ENCODE assay signal across 23 cellular contexts in genomic region chr10:54614062-54614461, GRCh38.
A peak's percentile ranks its signal among the peaks of the same experiment; 100 is the strongest.
DNase-seq lines count a peak whose midpoint lies in the region; ATAC-seq and TF ChIP-seq lines count a peak whose summit lies in the region.
"Had no signal": no experiment of that assay in that cellular context is flagged by ENCODE, and none has a peak within 500 bp of the region (broad histone marks: within the 10 kb centered on the region; RNA-seq: fewer than 3 reads in every experiment).

No MANE protein-coding gene starts in this region.

- dilution Hi-C loops in mammary epithelial cell (cut with HindIII; ENCODE audit: low sequenced_read_pairs), result no loop called here

- H2AFZ ChIP-seq in mammary epithelial cell (ENCODE audit: low read depth, low read length), result no peak overlapping the region

- H3K9me3 ChIP-seq in mammary epithelial cell (replicated peaks; ENCODE audit: insufficient read depth, low read length) (no peaks in the 10 kb centered on the region), left lung (no peaks in the 10 kb centered on the region)
- H3K9me3 ChIP-seq: SJSA1 had no signal

- POLR2A ChIA-PET in MCF 10A (lab: Yijun Ruan, JAX) (interaction anchor here (0.7 kb wide), 1 partner anchor 17 kb away, joined by 4 read pairs; no protein-coding TSS in a partner anchor), WTC11 (lab: Charles Lee) (no interaction called here)

- in situ Hi-C loops in mammary epithelial cell (cut with MboI; ENCODE audit: low sequenced_read_pairs in 2 of 2), result no loop called here

- 23% methylated on average over 1 of the region's 1 CpG for WGBS in mammary epithelial cell (ENCODE audit: low coverage, missing lambda C conversion rate)

- no peaks in the 10 kb centered on the region for H3K9me3 Mint-ChIP-seq in MCF 10A (ENCODE audit: unreplicated experiment)
- no peaks in the 10 kb centered on the region for H3K9me3 Mint-ChIP-seq in WTC11

- H3K4me2 ChIP-seq in mammary epithelial cell (ENCODE audit: insufficient read depth, low read depth, low read length), result no peak overlapping the region

- H3K27ac Mint-ChIP-seq in MCF 10A (ENCODE audit: low read depth, unreplicated experiment) (no peak overlapping the region), WTC11 (no peak overlapping the region)
- H3K27ac Mint-ChIP-seq: B cell had no signal

- H3K4me3 ChIP-seq in mammary epithelial cell (replicated peaks in 1 of 3; ENCODE audit: insufficient read depth in 1 of 3, low read depth in 2 of 3, low read length in 3 of 3), result no peak overlapping the region
- H3K4me3 ChIP-seq in epithelial cell of esophagus (ENCODE audit: low read length), result no peak overlapping the region
- H3K4me3 ChIP-seq in left lung, result no peak overlapping the region
- H3K4me3 ChIP-seq: SJSA1 had no signal

- intact Hi-C loops in MCF 10A (cut with micrococcal nuclease) (no loop called here), mammary epithelial cell (cut with micrococcal nuclease) (no loop called here), left lung (cut with DNase I) (no loop called here)

- BruUV-seq in MCF 10A (replicated peaks; lab: Mats Ljungman, UMichigan), result no TSS peak
- no TSS peak for BruUV-seq in mammary epithelial cell (replicated peaks; lab: Mats Ljungman, UMichigan)

- DNase-seq in MCF 10A (ENCODE audit: unreplicated experiment) (peak; percentile 11), mammary epithelial cell (no peak), epithelial cell of esophagus (ENCODE audit: low read depth) (peak; percentile 22), left lung (no peak), WTC11 (ENCODE audit: low spot score) (no peak), GOT3 (lab: John Stamatoyannopoulos, UW) (no peak)
- DNase-seq: Calu3, DMS79 treated with DMSO at 0.1 percent for 48 hours, GF-D8, NCI-H1092 treated with DMSO at 0.1 percent for 48 hours, NCI-H1436, NCI-H187, NCI-H2081 treated with DMSO at 0.1 percent for 48 hours, NCI-H2171 treated with DMSO at 0.1 percent for 48 hours, NCI-H345, NCI-H510A treated with DMSO at 0.1 percent for 48 hours, NCI-H774, PC-3 had no signal

- H3K4me1 ChIP-seq in mammary epithelial cell (ENCODE audit: insufficient read depth, low read length) (peaks cover 6% of the 10 kb centered on the region), left lung (no peaks in the 10 kb centered on the region)
- H3K4me1 ChIP-seq: SJSA1 had no signal

- H3K27me3 ChIP-seq in mammary epithelial cell (ENCODE audit: insufficient read depth, low read length) (no peaks in the 10 kb centered on the region), left lung (no peaks in the 10 kb centered on the region)
- H3K27me3 ChIP-seq: SJSA1 had no signal

- no peak overlapping the region for H3K9ac ChIP-seq in mammary epithelial cell (ENCODE audit: insufficient read depth, low read length)

- H4K20me1 ChIP-seq in mammary epithelial cell (ENCODE audit: insufficient read depth, low read length), result no peaks in the 10 kb centered on the region

- CTCF ChIA-PET in MCF 10A (lab: Yijun Ruan, JAX) (interaction anchor here (0.5 to 1.1 kb wide), 2 partner anchors 53 to 1006 kb away, joined by 3 to 6 read pairs; no protein-coding TSS in a partner anchor), mammary epithelial cell (lab: Charles Lee; ENCODE audit: low non-redundant PET) (no interaction called here), WTC11 (lab: Charles Lee) (no interaction called here)

- no peaks in the 10 kb centered on the region for H3K36me3 ChIP-seq in mammary epithelial cell (ENCODE audit: insufficient read depth, low read length)
- H3K36me3 ChIP-seq in left lung, result no peaks in the 10 kb centered on the region
- H3K36me3 ChIP-seq: SJSA1 had no signal

- peaks cover 8% of the 10 kb centered on the region for H3K4me1 Mint-ChIP-seq in MCF 10A (ENCODE audit: insufficient read depth, unreplicated experiment)
- H3K4me1 Mint-ChIP-seq in WTC11, result peaks cover 6% of the 10 kb centered on the region; the same call in 1 of the 2 replicates
- H3K4me1 Mint-ChIP-seq: B cell had no signal

- no peaks in the 10 kb centered on the region for H3K36me3 Mint-ChIP-seq in MCF 10A (ENCODE audit: insufficient read depth, unreplicated experiment)
- H3K36me3 Mint-ChIP-seq in WTC11, result no peaks in the 10 kb centered on the region

- H3K27ac ChIP-seq in mammary epithelial cell (ENCODE audit: insufficient read depth, low read depth, low read length), result no peak overlapping the region
- no peak overlapping the region for H3K27ac ChIP-seq in left lung
- H3K27ac ChIP-seq: 22Rv1, HL-60, SJSA1 had no signal

- no peak for TF ChIP-seq CTCF in MCF 10A (IDR thresholded peaks at IDR 0.05; ENCODE audit: unreplicated experiment)
- TF ChIP-seq CTCF in mammary epithelial cell (conservative IDR thresholded peaks at IDR 0.05 in 1 of 2, IDR thresholded peaks at IDR 0.05 in 1 of 2; ENCODE audit: extremely low read depth in 1 of 2, insufficient read depth in 1 of 2, low read depth in 1 of 2, low read length in 2 of 2), result no peak
- TF ChIP-seq CTCF in epithelial cell of esophagus (IDR thresholded peaks at IDR 0.05; ENCODE audit: insufficient read depth, low read depth, low read length, missing control alignments), result no peak
- no peak for TF ChIP-seq CTCF in left lung (IDR thresholded peaks at IDR 0.05)
- TF ChIP-seq CTCF in WTC11 (IDR thresholded peaks at IDR 0.05), result no peak

- H3K27me3 Mint-ChIP-seq in MCF 10A (ENCODE audit: insufficient read depth, unreplicated experiment) (peaks cover under 1% of the 10 kb centered on the region), WTC11 (ENCODE audit: low read depth) (no peaks in the 10 kb centered on the region)
- H3K27me3 Mint-ChIP-seq: B cell had no signal

- no peak overlapping the region for H3K4me3 Mint-ChIP-seq in MCF 10A (ENCODE audit: unreplicated experiment)
- no peak overlapping the region for H3K4me3 Mint-ChIP-seq in WTC11
- H3K4me3 Mint-ChIP-seq: B cell had no signal

- ATAC-seq in left lung (peak; percentile 19), HG02852 (IDR thresholded peaks at IDR 0.05; ENCODE audit: unreplicated experiment) (no peak), WTC11 (no peak)

- no peaks in the 10 kb centered on the region for H3K79me2 ChIP-seq in mammary epithelial cell (ENCODE audit: insufficient read depth, low read length)

TF ChIP-seq in WTC11, 78 proteins besides CTCF, POLR2A, EP300 and RAD21:
- TF ChIP-seq ZNF138 (CRISPR knock-in tag; conservative IDR thresholded peaks at IDR 0.05), result no peak
- TF ChIP-seq, protein P1, sequence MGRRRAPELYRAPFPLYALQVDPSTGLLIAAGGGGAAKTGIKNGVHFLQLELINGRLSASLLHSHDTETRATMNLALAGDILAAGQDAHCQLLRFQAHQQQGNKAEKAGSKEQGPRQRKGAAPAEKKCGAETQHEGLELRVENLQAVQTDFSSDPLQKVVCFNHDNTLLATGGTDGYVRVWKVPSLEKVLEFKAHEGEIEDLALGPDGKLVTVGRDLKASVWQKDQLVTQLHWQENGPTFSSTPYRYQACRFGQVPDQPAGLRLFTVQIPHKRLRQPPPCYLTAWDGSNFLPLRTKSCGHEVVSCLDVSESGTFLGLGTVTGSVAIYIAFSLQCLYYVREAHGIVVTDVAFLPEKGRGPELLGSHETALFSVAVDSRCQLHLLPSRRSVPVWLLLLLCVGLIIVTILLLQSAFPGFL (CRISPR knock-in tag; IDR thresholded peaks at IDR 0.05; ENCODE audit: borderline replicate concordance), result no peak
- no peak for TF ChIP-seq ZNF425 (CRISPR knock-in tag; conservative IDR thresholded peaks at IDR 0.05)
- no peak for TF ChIP-seq EMX1 (CRISPR knock-in tag; IDR thresholded peaks at IDR 0.05)

Comparison
In these comparisons a context has a peak if more than half of its experiments do, and no peak if none do; other contexts are left out.
1. DNase-seq: peak in MCF 10A (single experiment) and epithelial cell of esophagus (single experiment); none in mammary epithelial cell (single experiment), left lung (0 of 2), WTC11 (single experiment) and GOT3 (single experiment).